In the genomic region with DNA sequence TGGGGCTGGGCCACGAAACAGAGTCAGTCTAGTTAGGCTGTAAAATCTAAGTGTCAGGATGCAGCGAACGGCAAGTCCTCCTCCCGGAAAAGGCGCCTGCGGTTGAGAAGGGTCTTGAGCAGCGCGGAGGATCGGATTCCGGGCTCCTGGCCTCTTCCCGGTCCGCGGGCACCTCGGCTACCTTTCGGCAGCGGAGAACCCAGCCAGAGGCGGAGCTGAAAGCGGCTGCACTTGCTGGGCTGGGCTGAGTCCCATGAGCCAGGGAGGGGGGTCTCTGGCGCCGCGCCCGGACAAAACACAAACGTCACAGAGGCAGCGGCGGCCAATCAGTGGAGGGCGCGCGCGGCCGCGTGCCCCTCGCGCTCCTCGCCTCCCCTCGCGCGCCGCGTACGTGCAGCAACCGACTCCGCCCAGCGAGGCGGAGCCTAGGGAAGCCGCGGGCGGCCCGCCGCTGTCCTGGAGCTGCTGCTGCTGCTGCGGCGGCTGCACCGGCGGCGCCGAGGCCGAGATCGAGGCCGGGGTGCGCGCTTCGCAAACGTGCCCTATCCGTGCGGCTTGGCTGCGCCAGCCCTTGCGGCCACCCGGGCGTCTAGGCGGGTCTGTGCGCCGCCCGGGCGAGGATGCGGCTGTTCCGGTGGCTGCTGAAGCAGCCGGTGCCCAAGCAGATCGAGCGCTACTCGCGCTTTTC, we compare ENCODE assay signal across 8 cellular contexts. TPM values are rescaled to one million over a fixed set of nuclear protein-coding genes. Genes with fewer than 3 reads are reported as not detected.
A peak's percentile ranks its signal among the peaks of the same experiment; 100 is the strongest.
DNase-seq lines count a peak whose midpoint lies in the region; ATAC-seq, FAIRE-seq and TF ChIP-seq lines count a peak whose summit lies in the region.

A gene (plus strand): TSS at position 451 of the 688 bp plus-strand sequence. CDS start 170 bp downstream, at position 621.

- H3K36me3 Mint-ChIP-seq in activated CD4-positive, alpha-beta T cell treated with anti-CD3 and anti-CD28 coated beads, Interleukin-2, amount 10 ng/mL, durations not matched to agents 7 days and 5 days (ENCODE audit: low read depth): peaks cover 4% of the 10 kb centered on the region

- peak; percentile 89 for ATAC-seq in GM19351 (IDR thresholded peaks at IDR 0.05; ENCODE audit: unreplicated experiment)
- ATAC-seq in HG03520 (IDR thresholded peaks at IDR 0.05; ENCODE audit: unreplicated experiment): peak; percentile 94
- peak; percentile 98 for ATAC-seq in HepG2

- TF ChIP-seq POLR2A in HepG2 (IDR thresholded peaks at IDR 0.05; ENCODE audit: insufficient read depth in 1 of 2, low read depth in 2 of 2, low read length in 2 of 2): peak; percentile 50 to 75; a peak in 3 of 4 replicates

- WGBS in HepG2 (ENCODE audit: low lambda C conversion rate): no CpG with 5 or more reads among the region's 80 CpGs

- H3K4me1 ChIP-seq in BLaER1 treated with 17β-estradiol and CSF1 and Interleukin-3, amounts not matched to agents 10 nM and 100 nM: peaks cover 15 to 47% (median 28%) of the 10 kb centered on the region in 10 experiments
- H3K4me1 ChIP-seq in HepG2 (ENCODE audit: insufficient read depth, low read length): peaks cover 27% of the 10 kb centered on the region

- intact Hi-C loops in HepG2 (cut with micrococcal nuclease; ENCODE audit: unreplicated experiment): loop anchor here (2.0 kb wide), 1 partner anchor 38 kb away; no protein-coding TSS in a partner anchor

- TF ChIP-seq CTCF in HepG2 (CRISPR knock-in tag; IDR thresholded peaks at IDR 0.05): no peak

- H3K27me3 Mint-ChIP-seq in activated CD4-positive, alpha-beta T cell treated with anti-CD3 and anti-CD28 coated beads, Interleukin-2, amount 10 ng/mL, durations not matched to agents 7 days and 5 days: no peaks in the 10 kb centered on the region

- peaks cover 0 to 5% (median 0%) of the 10 kb centered on the region in 11 experiments; a peak in 2 of 22 replicates for H4K20me1 ChIP-seq in BLaER1 treated with 17β-estradiol and CSF1 and Interleukin-3, amounts not matched to agents 10 nM and 100 nM
- H4K20me1 ChIP-seq in HepG2 (ENCODE audit: insufficient read depth, low read length): no peaks in the 10 kb centered on the region

- H3K9me3 ChIP-seq in BLaER1 treated with 17β-estradiol and CSF1 and Interleukin-3, amounts not matched to agents 10 nM and 100 nM (replicated peaks in 1 of 11): peaks cover 0 to 8% (median 6%) of the 10 kb centered on the region in 11 experiments; a peak in 6 of 22 replicates
- no peaks in the 10 kb centered on the region for H3K9me3 ChIP-seq in HepG2 (ENCODE audit: low read length)

- H3K27ac ChIP-seq in BLaER1 treated with 17β-estradiol and CSF1 and Interleukin-3, amounts not matched to agents 10 nM and 100 nM: peak within 1 kb of the TSS; percentile 64 to 83 (median 76); a peak in 21 of 22 replicates
- peak within 1 kb of the TSS; percentile 55 for H3K27ac ChIP-seq in HepG2 (ENCODE audit: extremely low read length, insufficient read depth, low read length)

- CTCF ChIA-PET in activated CD4-positive, alpha-beta T cell treated with anti-CD3 and anti-CD28 coated beads, Interleukin-2, amount 10 ng/mL, durations not matched to agents 7 days and 5 days (lab: Charles Lee): no interaction called here
- CTCF ChIA-PET in HepG2 (lab: Yijun Ruan, JAX; ENCODE audit: low intra/inter-chr PET ratio, low total read pairs): no interaction called here

- FAIRE-seq in HepG2 (lab: Jason Lieb, UNC): no peak

- H3K27me3 ChIP-seq in BLaER1 treated with 17β-estradiol and CSF1 and Interleukin-3, amounts not matched to agents 10 nM and 100 nM: peaks cover 0 to 13% (median 0%) of the 10 kb centered on the region in 11 experiments; a peak in 6 of 22 replicates
- no peaks in the 10 kb centered on the region for H3K27me3 ChIP-seq in HepG2 (ENCODE audit: control insufficient read depth in 1 of 2, insufficient read depth in 2 of 2, low read length in 2 of 2)

- POLR2A ChIA-PET in activated CD4-positive, alpha-beta T cell treated with anti-CD3 and anti-CD28 coated beads, Interleukin-2, amount 10 ng/mL, durations not matched to agents 7 days and 5 days (lab: Charles Lee): interaction anchor here (0.5 kb wide), 1 partner anchor 262 kb away, joined by 3 read pairs; no protein-coding TSS in a partner anchor
- POLR2A ChIA-PET in HepG2 (lab: Yijun Ruan, JAX): no interaction called here

- H3K9ac ChIP-seq in BLaER1 treated with 17β-estradiol and CSF1 and Interleukin-3, amounts not matched to agents 10 nM and 100 nM: peak within 1 kb of the TSS; percentile 78 to 85 (median 83)
- peak within 1 kb of the TSS; percentile 75 for H3K9ac ChIP-seq in HepG2 (ENCODE audit: insufficient read depth, low read depth, low read length)

- BruUV-seq in HepG2 (replicated peaks; lab: Mats Ljungman, UMichigan): no TSS peak

- TF ChIP-seq RAD21 in HepG2 (CRISPR knock-in tag; IDR thresholded peaks at IDR 0.05): no peak

- H3K9me3 Mint-ChIP-seq in activated CD4-positive, alpha-beta T cell treated with anti-CD3 and anti-CD28 coated beads, Interleukin-2, amount 10 ng/mL, durations not matched to agents 7 days and 5 days: no peaks in the 10 kb centered on the region

- no peak for TF ChIP-seq EP300 in HepG2 (IDR thresholded peaks at IDR 0.05; ENCODE audit: low read depth in 2 of 2, low read length in 2 of 2)
- TF ChIP-seq EP300 in HepG2 (CRISPR knock-in tag; IDR thresholded peaks at IDR 0.05; ENCODE audit: borderline replicate concordance): no peak

- no peak within 1 kb of the TSS for H2AFZ ChIP-seq in HepG2 (ENCODE audit: low read length)

- H3K36me3 ChIP-seq in BLaER1 treated with 17β-estradiol and CSF1 and Interleukin-3, amounts not matched to agents 10 nM and 100 nM: no peaks in the 10 kb centered on the region
- H3K36me3 ChIP-seq in HepG2 (replicated peaks in 1 of 2; ENCODE audit: control insufficient read depth in 1 of 2, insufficient read depth in 2 of 2, low read length in 2 of 2): no peaks in the 10 kb centered on the region

- peak within 1 kb of the TSS; percentile 65 to 81 (median 74) for H3K4me2 ChIP-seq in BLaER1 treated with 17β-estradiol and CSF1 and Interleukin-3, amounts not matched to agents 10 nM and 100 nM
- H3K4me2 ChIP-seq in HepG2 (ENCODE audit: low read depth, low read length): peak within 1 kb of the TSS; percentile 80

- DNase-seq in NCI-H526 treated with DMSO at 0.1 percent for 48 hours (lab: John Stamatoyannopoulos, UW): peak; percentile 86
- DNase-seq in activated CD4-positive, alpha-beta T cell treated with anti-CD3 and anti-CD28 coated beads, Interleukin-2, amount 10 ng/mL, durations not matched to agents 7 days and 5 days: peak; percentile 87
- peak; percentile 9 for DNase-seq in cortex of kidney (lab: John Stamatoyannopoulos, UW)
- DNase-seq in HepG2 (ENCODE audit: low spot score): peak; percentile 73
- peak; percentile 68 to 70 for DNase-seq in stimulated activated CD4-positive, alpha-beta T cell treated with anti-CD3 and anti-CD28 coated beads, Interleukin-2, amount 100 ng/mL, for 48 hours

- peak within 1 kb of the TSS; percentile 69 to 77 (median 74) for H3K4me3 ChIP-seq in BLaER1 treated with 17β-estradiol and CSF1 and Interleukin-3, amounts not matched to agents 10 nM and 100 nM
- peak within 1 kb of the TSS; percentile 69 to 80 (median 74) for H3K4me3 ChIP-seq in HepG2 (replicated peaks in 1 of 3; ENCODE audit: insufficient read depth in 1 of 3, low read depth in 2 of 3, low read length in 3 of 3)

- H3K4me1 Mint-ChIP-seq in activated CD4-positive, alpha-beta T cell treated with anti-CD3 and anti-CD28 coated beads, Interleukin-2, amount 10 ng/mL, durations not matched to agents 7 days and 5 days: peaks cover 38% of the 10 kb centered on the region

- H3K27ac Mint-ChIP-seq in activated CD4-positive, alpha-beta T cell treated with anti-CD3 and anti-CD28 coated beads, Interleukin-2, amount 10 ng/mL, durations not matched to agents 7 days and 5 days: peak within 1 kb of the TSS; percentile 94

- in situ Hi-C loops in HepG2 (cut with HindIII; ENCODE audit: extremely low pct_ligation_motif_present, low pct_unique_long_range_greater_than_20kb): no loop called here

- H3K4me3 Mint-ChIP-seq in activated CD4-positive, alpha-beta T cell treated with anti-CD3 and anti-CD28 coated beads, Interleukin-2, amount 10 ng/mL, durations not matched to agents 7 days and 5 days: peak within 1 kb of the TSS; percentile 80

- no peaks in the 10 kb centered on the region for H3K79me2 ChIP-seq in HepG2 (ENCODE audit: insufficient read depth, low read length)

TF ChIP-seq in HepG2, 621 proteins besides CTCF, POLR2A, EP300 and RAD21 (continues in another document):
- TF ChIP-seq HNRNPLL (IDR thresholded peaks at IDR 0.05; ENCODE audit: low read depth, low read length, poor library complexity, severe bottlenecking) (peak; percentile 64), POLR2G (IDR thresholded peaks at IDR 0.05; ENCODE audit: low read depth, low read length) (peak; percentile 75), ZNF33B (CRISPR knock-in tag; IDR thresholded peaks at IDR 0.05) (no peak), RBFOX2 (IDR thresholded peaks at IDR 0.05; ENCODE audit: low read depth, low read length) (peak; percentile 73)

RNA-seq across cellular contexts. Expression of the gene that starts here (rescaled TPM):
- total RNA-seq in activated CD4-positive, alpha-beta T cell treated with anti-CD3 and anti-CD28 coated beads, Interleukin-2, amount 10 ng/mL, durations not matched to agents 7 days and 5 days: 10 to 100 TPM; 28.2 to 31.4 TPM
- 9.1 and 13.3 TPM in 2 replicates for total RNA-seq in HepG2 (2016; rRNA removed; fragmentation: Illumina TruSeq; extraction: Trizol)
- 3.8 and 5.6 TPM in 2 replicates for total RNA-seq in HepG2 (2016; cell fraction: cytosol; rRNA removed; fragmentation: Illumina TruSeq; extraction: Trizol; ENCODE audit: low read depth)
- 8.5 and 14.7 TPM in 2 replicates for total RNA-seq in HepG2 (2016; cell fraction: insoluble cytoplasmic fraction; rRNA removed; fragmentation: Illumina TruSeq; extraction: Trizol)
- 7.0 and 7.7 TPM in 2 replicates for total RNA-seq in HepG2 (2016; cell fraction: membrane; rRNA removed; fragmentation: Illumina TruSeq; extraction: Trizol)
- 6.3 and 7.8 TPM in 2 replicates for total RNA-seq in HepG2 (2016; cell fraction: nucleus; rRNA removed; fragmentation: Illumina TruSeq; extraction: Trizol)
- polyA plus RNA-seq in HepG2 (2011; rRNA removed): 7.3 and 10.5 TPM in 2 replicates
- 6.6 and 7.1 TPM in 2 replicates for polyA plus RNA-seq in HepG2 (2011; cell fraction: cytosol; rRNA removed)
- 5.0 and 5.2 TPM in 2 replicates for polyA plus RNA-seq in HepG2 (2011; cell fraction: nucleus; rRNA removed)
- 2.9 and 5.4 TPM in 2 replicates for polyA plus RNA-seq in HepG2 (2012)
- 3.3 and 3.6 TPM in 2 replicates for polyA plus RNA-seq in HepG2 (2016; cell fraction: cytosol; fragmentation: Illumina TruSeq; extraction: Trizol; ENCODE audit: low read depth)
- polyA plus RNA-seq in HepG2 (2016; cell fraction: insoluble cytoplasmic fraction; fragmentation: Illumina TruSeq; extraction: Trizol; ENCODE audit: low read depth): 10.0 and 10.1 TPM in 2 replicates
- polyA plus RNA-seq in HepG2 (2016; cell fraction: membrane; fragmentation: Illumina TruSeq; extraction: Trizol; ENCODE audit: low read depth): 5.3 and 5.7 TPM in 2 replicates
- 3.5 and 5.6 TPM in 2 replicates for polyA plus RNA-seq in HepG2 (2016; cell fraction: nucleus; fragmentation: Illumina TruSeq; extraction: Trizol; ENCODE audit: insufficient read depth, low read depth)
- polyA minus RNA-seq in HepG2 (2011; rRNA and poly(A)+ RNA removed; ENCODE audit: low replicate concordance): 10.5 and 17.1 TPM in 2 replicates
- polyA minus RNA-seq in HepG2 (2011; cell fraction: cytosol; rRNA and poly(A)+ RNA removed): 11.8 and 13.5 TPM in 2 replicates
- 15.2 and 15.5 TPM in 2 replicates for polyA minus RNA-seq in HepG2 (2011; cell fraction: nucleus; rRNA and poly(A)+ RNA removed)

Comparison
In these comparisons a context has a peak if more than half of its experiments do, and no peak if none do; other contexts are left out.
1. Peak in every context shown above with its lines: DNase-seq, ATAC-seq, H3K4me3 ChIP-seq and H3K27ac ChIP-seq.
2. DNase-seq: peak in every context shown above with its lines; median percentile 87 in activated CD4-positive, alpha-beta T cell treated with anti-CD3 and anti-CD28 coated beads, Interleukin-2, amount 10 ng/mL, durations not matched to agents 7 days and 5 days; 86 in NCI-H526 treated with DMSO at 0.1 percent for 48 hours; 73 in HepG2; 69 in stimulated activated CD4-positive, alpha-beta T cell treated with anti-CD3 and anti-CD28 coated beads, Interleukin-2, amount 100 ng/mL, for 48 hours; 9 in cortex of kidney.